Comparison of ENCODE assay signal across 15 cellular contexts in the genomic region with DNA sequence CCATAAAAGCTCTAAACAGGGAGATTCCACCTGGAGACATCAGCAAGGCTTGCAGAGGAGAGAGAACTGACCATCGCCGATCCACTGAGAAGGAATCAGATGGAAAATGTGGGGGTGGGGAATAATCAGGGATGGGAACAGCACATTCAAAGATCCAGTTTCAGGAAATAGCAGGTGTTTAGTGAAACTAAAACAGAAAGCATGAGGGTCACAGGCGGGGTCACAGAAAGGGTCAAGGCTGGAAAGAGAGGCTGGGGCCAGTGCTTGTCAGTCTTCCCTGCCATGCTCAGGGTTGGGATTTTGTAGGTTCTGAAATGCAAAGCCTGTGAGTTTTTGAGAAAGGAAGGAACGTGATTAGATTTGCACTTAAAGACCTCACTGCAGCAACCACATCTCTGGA.
DNase-seq lines count a peak whose midpoint lies in the region; ATAC-seq, FAIRE-seq and TF ChIP-seq lines count a peak whose summit lies in the region.
"Had no signal": no experiment of that assay in that cellular context is flagged by ENCODE, and none has a peak within 500 bp of the region (broad histone marks: within the 10 kb centered on the region; RNA-seq: fewer than 3 reads in every experiment).

No MANE protein-coding gene starts in this region.

- CTCF ChIA-PET in A549 (lab: Yijun Ruan, JAX) = no interaction called here
- CTCF ChIA-PET in IMR-90 (lab: Yijun Ruan, JAX) = interaction anchor here (1.4 kb wide), 1 partner anchor 13 kb away, joined by 4 read pairs; no protein-coding TSS in a partner anchor
- CTCF ChIA-PET in A673 (lab: Charles Lee) = no interaction called here

- in situ Hi-C loops in IMR-90 (cut with MboI; ENCODE audit: low sequenced_read_pairs) = no loop called here

- H2BK5ac ChIP-seq in IMR-90 (ENCODE audit: low read depth, low read length, poor library complexity, severe bottlenecking) = no peak overlapping the region

- no peaks in the 10 kb centered on the region for H3K27me3 Mint-ChIP-seq in chondrocyte (ENCODE audit: low read depth)
- H3K27me3 Mint-ChIP-seq: B cell; CD4-positive, alpha-beta memory T cell had no signal

- H2BK120ac ChIP-seq in IMR-90 (ENCODE audit: low read depth, low read length) = no peak overlapping the region

- no peak for TF ChIP-seq CTCF in A549 (IDR thresholded peaks at IDR 0.05)
- TF ChIP-seq CTCF in IMR-90 (conservative IDR thresholded peaks at IDR 0.05; ENCODE audit: low read depth, low read length) = no peak
- TF ChIP-seq CTCF in chondrocyte (IDR thresholded peaks at IDR 0.05) = no peak
- no peak for TF ChIP-seq CTCF in lung (IDR thresholded peaks at IDR 0.05; ENCODE audit: control extremely low read depth, extremely low read depth)
- TF ChIP-seq CTCF in A673 (conservative IDR thresholded peaks at IDR 0.05; ENCODE audit: low read depth, low read length) = no peak
- TF ChIP-seq CTCF in ascending aorta (IDR thresholded peaks at IDR 0.05) = no peak

- H3K4me3 ChIP-seq in A549 (no peak overlapping the region), IMR-90 (ENCODE audit: insufficient read depth, low read depth, low read length) (no peak overlapping the region), lung (no peak overlapping the region), A673 (ENCODE audit: low read depth, low read length, poor library complexity, severe bottlenecking) (no peak overlapping the region), ascending aorta (no peak overlapping the region)
- H3K4me3 ChIP-seq: GM23338 had no signal

- H2BK20ac ChIP-seq in IMR-90 (ENCODE audit: low read depth, low read length) = no peak overlapping the region

- FAIRE-seq in A549 (lab: Jason Lieb, UNC) = no peak

- peak overlapping the region; percentile 43 for H3K27ac Mint-ChIP-seq in chondrocyte (ENCODE audit: unreplicated experiment)
- H3K27ac Mint-ChIP-seq: B cell; CD4-positive, alpha-beta memory T cell; GM23338 had no signal

- H3K18ac ChIP-seq in IMR-90 (ENCODE audit: low read depth, low read length) = no peak overlapping the region

- TF ChIP-seq RAD21 in A549 (conservative IDR thresholded peaks at IDR 0.05 in 1 of 2, IDR thresholded peaks at IDR 0.05 in 1 of 2) (no peak), IMR-90 (IDR thresholded peaks at IDR 0.05; ENCODE audit: low read length) (no peak)

- no peaks in the 10 kb centered on the region for H3K36me3 ChIP-seq in IMR-90 (ENCODE audit: control insufficient read depth, insufficient read depth, low read length)
- no peaks in the 10 kb centered on the region for H3K36me3 ChIP-seq in lung (ENCODE audit: control insufficient read depth in 2 of 2, insufficient read depth in 2 of 2, low read length in 2 of 2)
- H3K36me3 ChIP-seq in A673 (ENCODE audit: insufficient read depth, low read length, poor library complexity, severe bottlenecking) = no peaks in the 10 kb centered on the region
- H3K36me3 ChIP-seq in ascending aorta = no peaks in the 10 kb centered on the region

- no peak for TF ChIP-seq EP300 in A549 (IDR thresholded peaks at IDR 0.05)

- WGBS in A549 (ENCODE audit: missing lambda C conversion rate) = 92% methylated on average over 4 of the region's 4 CpGs
- WGBS in IMR-90 (ENCODE audit: extremely low coverage in 2 of 2, insufficient read length in 1 of 2), 2 experiments = no CpG with 5 or more reads among the region's 4 CpGs
- 94 to 95% methylated on average over 4 of the region's 4 CpGs for WGBS in lung, 2 donors

- no peaks in the 10 kb centered on the region for H4K20me1 ChIP-seq in IMR-90 (ENCODE audit: insufficient read depth, low read length)

- H3K36me3 Mint-ChIP-seq in chondrocyte (ENCODE audit: low read depth) = peaks cover 3% of the 10 kb centered on the region

- 0 out of 2 replicates have a peak overlapping the region, but pooled peaks have one; percentile 9 for H4K91ac ChIP-seq in IMR-90 (ENCODE audit: insufficient read depth, low read depth, low read length)

- H3K27ac ChIP-seq in A549 = peak overlapping the region; percentile 22 to 84; a peak in 3 of 6 replicates
- H3K27ac ChIP-seq in IMR-90 (ENCODE audit: insufficient read depth, low read length) = no peak overlapping the region
- no peak overlapping the region for H3K27ac ChIP-seq in lung (ENCODE audit: low read depth in 1 of 2, low read length in 1 of 2)
- H3K27ac ChIP-seq in A673 (ENCODE audit: low read depth, low read length, poor library complexity, severe bottlenecking) = no peak overlapping the region
- no peak overlapping the region for H3K27ac ChIP-seq in ascending aorta

- H3K9me1 ChIP-seq in IMR-90 (ENCODE audit: insufficient read depth, low read length) = peaks cover 16% of the 10 kb centered on the region

- H3K56ac ChIP-seq in IMR-90 (ENCODE audit: extremely low read depth, insufficient read depth, low read length) = no peak overlapping the region

- H3K4me1 Mint-ChIP-seq in chondrocyte (ENCODE audit: low read depth) = peaks cover 67% of the 10 kb centered on the region

- no peak overlapping the region for H2BK15ac ChIP-seq in IMR-90 (ENCODE audit: low read depth, low read length)

- no peaks in the 10 kb centered on the region for H3K9me3 Mint-ChIP-seq in chondrocyte (ENCODE audit: low read depth)
- H3K9me3 Mint-ChIP-seq: CD4-positive, alpha-beta memory T cell; GM23338 had no signal

- H3K14ac ChIP-seq in IMR-90 (replicated peaks; ENCODE audit: low read depth, low read length) = no peak overlapping the region

- H2AFZ ChIP-seq in IMR-90 (replicated peaks; ENCODE audit: low read length, poor library complexity) = no peak overlapping the region
- H2AFZ ChIP-seq: GM23338 had no signal

- POLR2A ChIA-PET in A549 (lab: Yijun Ruan, JAX) (no interaction called here), IMR-90 (lab: Charles Lee; ENCODE audit: unreplicated experiment) (no interaction called here), A673 (lab: Charles Lee; ENCODE audit: low non-redundant PET) (no interaction called here)

- H3K4me1 ChIP-seq in A549 (peaks cover 61% of the 10 kb centered on the region), IMR-90 (ENCODE audit: control insufficient read depth, insufficient read depth, low read length) (peaks cover 12% of the 10 kb centered on the region), lung (ENCODE audit: control insufficient read depth in 2 of 2, insufficient read depth in 2 of 2, low read length in 2 of 2) (peaks cover 0 to 6% of the 10 kb centered on the region in 2 donors), A673 (ENCODE audit: insufficient read depth, low read length, poor library complexity, severe bottlenecking) (peaks cover 32% of the 10 kb centered on the region), ascending aorta (no peaks in the 10 kb centered on the region)

- no peak overlapping the region for H3K23ac ChIP-seq in IMR-90 (ENCODE audit: low read depth, low read length)

- H4K8ac ChIP-seq in IMR-90 (ENCODE audit: low read depth in 2 of 2, low read length in 2 of 2) = no peak overlapping the region

- H3K27me3 ChIP-seq in IMR-90 (ENCODE audit: control insufficient read depth, insufficient read depth, low read length) (no peaks in the 10 kb centered on the region), lung (ENCODE audit: control insufficient read depth, insufficient read depth) (no peaks in the 10 kb centered on the region), A673 (replicated peaks; ENCODE audit: insufficient read depth, low read depth, low read length, poor library complexity) (no peaks in the 10 kb centered on the region), ascending aorta (no peaks in the 10 kb centered on the region)

- TF ChIP-seq POLR2A in A549 (IDR thresholded peaks at IDR 0.05; ENCODE audit: low read length) (no peak), IMR-90 (IDR thresholded peaks at IDR 0.05; ENCODE audit: low read depth, low read length) (no peak)

- no peak overlapping the region for H3K4me2 ChIP-seq in A549
- no peak overlapping the region for H3K4me2 ChIP-seq in IMR-90 (ENCODE audit: low read depth, low read length)
- H3K4me2 ChIP-seq: GM23338 had no signal

- dilution Hi-C loops in IMR-90 (cut with HindIII; ENCODE audit: low sequenced_read_pairs, unreplicated experiment) = no loop called here

- intact Hi-C loops in IMR-90 (cut with micrococcal nuclease) = no loop called here
- intact Hi-C loops in A673 (cut with micrococcal nuclease; ENCODE audit: unreplicated experiment) = no loop called here
- intact Hi-C loops in ascending aorta (cut with DNase I) = no loop called here

- DNase-seq in A549 (ENCODE audit: low read depth in 1 of 2, low spot score in 1 of 2) (no peak), IMR-90 (no peak), chondrocyte (ENCODE audit: low spot score) (no peak), lung (ENCODE audit: low spot score) (peak; percentile 4), A673 (ENCODE audit: low spot score) (no peak), dermis blood vessel endothelial cell (no peak), ascending aorta (ENCODE audit: low spot score in 2 of 2) (no peak), GF-D8 (lab: John Stamatoyannopoulos, UW) (no peak)
- DNase-seq: 8988T; C1 segment of cervical spinal cord; CD4-positive, alpha-beta memory T cell; DND-41; H7 had no signal

- 0 out of 2 replicates have a peak overlapping the region, but pooled peaks have one; percentile 51 for H2AK5ac ChIP-seq in IMR-90 (ENCODE audit: low read depth, low read length)

- no peak overlapping the region for H3K9ac ChIP-seq in IMR-90 (ENCODE audit: low read depth, low read length)

- ATAC-seq in A549 (no peak), IMR-90 (ENCODE audit: low read depth) (no peak), lung (ENCODE audit: insufficient read depth, low FRiP score) (no peak)
- ATAC-seq: GM23338 had no signal

- no TSS peak for BruUV-seq in IMR-90 (replicated peaks; lab: Mats Ljungman, UMichigan)
- no TSS peak for BruUV-seq in A673 (replicated peaks; lab: Mats Ljungman, UMichigan)

- no peak overlapping the region for H3K4ac ChIP-seq in IMR-90 (ENCODE audit: low read depth, low read length)

- no peak overlapping the region for H4K5ac ChIP-seq in IMR-90 (ENCODE audit: low read depth, low read length)

- peak overlapping the region; percentile 48 for H2AK9ac ChIP-seq in IMR-90 (replicated peaks; ENCODE audit: low read depth, low read length, poor library complexity)

- H3K79me1 ChIP-seq in IMR-90 (ENCODE audit: low read depth in 1 of 2, low read length in 2 of 2) = peaks cover 5 to 33% of the 10 kb centered on the region in 2 experiments; a peak in 3 of 4 replicates

- no peak overlapping the region for H3K4me3 Mint-ChIP-seq in chondrocyte (ENCODE audit: unreplicated experiment)
- H3K4me3 Mint-ChIP-seq: B cell; CD4-positive, alpha-beta memory T cell; GM23338 had no signal

- H3K9me3 ChIP-seq in A549 (no peaks in the 10 kb centered on the region), IMR-90 (ENCODE audit: control insufficient read depth, insufficient read depth, low read length) (no peaks in the 10 kb centered on the region), lung (ENCODE audit: control insufficient read depth in 2 of 2, insufficient read depth in 1 of 2, low read length in 1 of 2) (no peaks in the 10 kb centered on the region), A673 (ENCODE audit: low read depth, low read length, poor library complexity, severe bottlenecking) (no peaks in the 10 kb centered on the region), ascending aorta (no peaks in the 10 kb centered on the region)

TF ChIP-seq in A549, 52 proteins besides CTCF, POLR2A, EP300 and RAD21 (continues in another document):
- TF ChIP-seq HOXB5 (CRISPR knock-in tag; IDR thresholded peaks at IDR 0.05) (no peak), CBX8 (IDR thresholded peaks at IDR 0.05) (no peak)

TF ChIP-seq in IMR-90, 13 proteins besides CTCF, POLR2A, EP300 and RAD21 (continues in another document):
- TF ChIP-seq SMC3 (IDR thresholded peaks at IDR 0.05; ENCODE audit: low read depth, low read length) (no peak), CHD1 (IDR thresholded peaks at IDR 0.05; ENCODE audit: low read depth, low read length) (no peak)

Comparison
In these comparisons a context has a peak if more than half of its experiments do, and no peak if none do; other contexts are left out.
1. H3K27ac ChIP-seq: peak in A549 (2 of 2); none in IMR-90 (single experiment), lung (0 of 2), A673 (single experiment) and ascending aorta (0 of 2).